Comparison of ENCODE assay signal across 20 cellular contexts in the genomic region with DNA sequence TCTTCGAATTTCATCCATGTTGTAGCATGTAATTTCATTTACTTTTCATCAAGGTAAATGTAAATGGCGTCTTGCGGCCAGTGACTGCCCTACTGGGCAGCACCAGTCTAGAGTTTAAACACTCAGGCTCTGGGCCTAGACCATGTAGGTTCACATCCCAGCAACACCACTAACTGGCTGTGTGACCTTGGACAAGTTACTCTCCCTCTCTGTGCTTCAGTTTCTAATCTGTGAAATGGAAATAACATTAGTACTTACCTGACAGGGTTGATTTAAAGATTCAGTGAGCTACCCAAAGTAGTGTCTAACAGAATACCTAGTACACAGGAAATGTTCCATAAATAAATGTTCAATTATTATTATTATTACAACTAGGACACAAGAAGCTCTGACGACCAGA. TPM values are rescaled to one million over a fixed set of nuclear protein-coding genes. Genes with fewer than 3 reads are reported as not detected.
DNase-seq lines count a peak whose midpoint lies in the region; ATAC-seq, FAIRE-seq and TF ChIP-seq lines count a peak whose summit lies in the region.
"Had no signal": no experiment of that assay in that cellular context is flagged by ENCODE, and none has a peak within 500 bp of the region (broad histone marks: within the 10 kb centered on the region; RNA-seq: fewer than 3 reads in every experiment).

No MANE protein-coding gene starts in this region.

- H3K9ac ChIP-seq in HepG2 (ENCODE audit: insufficient read depth, low read depth, low read length): no peak overlapping the region
- H3K9ac ChIP-seq in K562 (ENCODE audit: insufficient read depth in 1 of 2, low read depth in 2 of 2, low read length in 2 of 2): no peak overlapping the region
- H3K9ac ChIP-seq: BLaER1 treated with 17β-estradiol and CSF1 and Interleukin-3, amounts not matched to agents 10 nM and 100 nM had no signal

- no peak for FAIRE-seq in HepG2 (lab: Jason Lieb, UNC)
- FAIRE-seq in K562 (lab: Jason Lieb, UNC): no peak
- FAIRE-seq: A549, D721Med, G401.6, GM18507 had no signal

- H3K9me3 ChIP-seq in HepG2 (ENCODE audit: low read length) (no peaks in the 10 kb centered on the region), right lobe of liver (no peaks in the 10 kb centered on the region), K562 (replicated peaks; ENCODE audit: control insufficient read depth, insufficient read depth, low read depth, low read length) (no peaks in the 10 kb centered on the region)
- H3K9me3 ChIP-seq: A549; BLaER1 treated with 17β-estradiol and CSF1 and Interleukin-3, amounts not matched to agents 10 nM and 100 nM; Caco-2 had no signal

- H3K79me2 ChIP-seq in HepG2 (ENCODE audit: insufficient read depth, low read length) (no peaks in the 10 kb centered on the region), K562 (ENCODE audit: control insufficient read depth, insufficient read depth, low read length) (no peaks in the 10 kb centered on the region)

- no peak for TF ChIP-seq POLR2A in HepG2 (IDR thresholded peaks at IDR 0.05; ENCODE audit: insufficient read depth in 1 of 2, low read depth in 2 of 2, low read length in 2 of 2)
- no peak for TF ChIP-seq POLR2A in right lobe of liver (IDR thresholded peaks at IDR 0.05)
- TF ChIP-seq POLR2A in K562 (conservative IDR thresholded peaks at IDR 0.05): no peak

- POLR2A ChIA-PET in HepG2 (lab: Yijun Ruan, JAX) (no interaction called here), K562 (lab: Yijun Ruan, JAX) (no interaction called here)

- TF ChIP-seq CTCF in HepG2 (CRISPR knock-in tag; IDR thresholded peaks at IDR 0.05) (no peak), right lobe of liver (IDR thresholded peaks at IDR 0.05) (no peak), K562 (IDR thresholded peaks at IDR 0.05 in 2 of 3, conservative IDR thresholded peaks at IDR 0.05 in 1 of 3; ENCODE audit: insufficient read depth in 2 of 3, low read depth in 1 of 3, low read length in 3 of 3) (no peak)

- no peak for DNase-seq in HepG2 (ENCODE audit: low spot score)
- no peak for DNase-seq in right lobe of liver
- no peak for DNase-seq in K562 (ENCODE audit: extremely low read depth in 1 of 4, low spot score in 3 of 4)
- DNase-seq in mesenteric fat pad (ENCODE audit: low spot score): no peak
- DNase-seq in LoVo (ENCODE audit: low spot score): no peak
- DNase-seq: AML-193; Caco-2; Calu3; CD4-positive, alpha-beta T cell; CD8-positive, alpha-beta T cell; DMS79 treated with DMSO at 0.1 percent for 48 hours; GF-D8 had no signal

- CTCF ChIA-PET in HepG2 (lab: Yijun Ruan, JAX; ENCODE audit: low intra/inter-chr PET ratio, low total read pairs) (no interaction called here), K562 (lab: Yijun Ruan, JAX; ENCODE audit: low intra/inter-chr PET ratio) (no interaction called here)

- H4K20me1 ChIP-seq in HepG2 (ENCODE audit: insufficient read depth, low read length): no peaks in the 10 kb centered on the region
- H4K20me1 ChIP-seq in K562 (replicated peaks; ENCODE audit: control insufficient read depth, insufficient read depth, low read length): peaks cover 26% of the 10 kb centered on the region
- H4K20me1 ChIP-seq: BLaER1 treated with 17β-estradiol and CSF1 and Interleukin-3, amounts not matched to agents 10 nM and 100 nM had no signal

- no peaks in the 10 kb centered on the region for H3K4me1 ChIP-seq in HepG2 (ENCODE audit: insufficient read depth, low read length)
- no peaks in the 10 kb centered on the region for H3K4me1 ChIP-seq in right lobe of liver
- peaks cover 12 to 19% of the 10 kb centered on the region in 2 experiments for H3K4me1 ChIP-seq in K562 (replicated peaks in 1 of 2; ENCODE audit: control insufficient read depth in 2 of 2, insufficient read depth in 2 of 2, low read length in 2 of 2)
- H3K4me1 ChIP-seq: A549 had no signal

- no TSS peak for BruUV-seq in HepG2 (replicated peaks; lab: Mats Ljungman, UMichigan)
- BruUV-seq in K562 (replicated peaks; lab: Mats Ljungman, UMichigan): no TSS peak

- H3K4me3 ChIP-seq in HepG2 (replicated peaks in 1 of 3; ENCODE audit: insufficient read depth in 1 of 3, low read depth in 2 of 3, low read length in 3 of 3) (no peak overlapping the region), right lobe of liver (no peak overlapping the region), K562 (no peak overlapping the region)
- H3K4me3 ChIP-seq: A549; BLaER1 treated with 17β-estradiol and CSF1 and Interleukin-3, amounts not matched to agents 10 nM and 100 nM had no signal

- H3K9me1 ChIP-seq in K562 (ENCODE audit: control insufficient read depth, insufficient read depth, low read length): peaks cover 3% of the 10 kb centered on the region

- no peak for TF ChIP-seq RAD21 in HepG2 (CRISPR knock-in tag; IDR thresholded peaks at IDR 0.05)
- no peak for TF ChIP-seq RAD21 in K562 (CRISPR knock-in tag; conservative IDR thresholded peaks at IDR 0.05 in 1 of 2, IDR thresholded peaks at IDR 0.05 in 1 of 2)

- H3K27me3 ChIP-seq in HepG2 (ENCODE audit: control insufficient read depth in 1 of 2, insufficient read depth in 2 of 2, low read length in 2 of 2) (peaks cover 6 to 55% of the 10 kb centered on the region in 2 experiments), right lobe of liver (no peaks in the 10 kb centered on the region), K562 (ENCODE audit: control insufficient read depth in 2 of 2, insufficient read depth in 2 of 2, low read length in 2 of 2) (peaks cover 4 to 41% of the 10 kb centered on the region in 2 experiments; a peak in 3 of 5 replicates)
- H3K27me3 ChIP-seq: BLaER1 treated with 17β-estradiol and CSF1 and Interleukin-3, amounts not matched to agents 10 nM and 100 nM had no signal

- no peak for TF ChIP-seq EP300 in HepG2 (IDR thresholded peaks at IDR 0.05; ENCODE audit: low read depth in 2 of 2, low read length in 2 of 2)
- TF ChIP-seq EP300 in HepG2 (CRISPR knock-in tag; IDR thresholded peaks at IDR 0.05; ENCODE audit: borderline replicate concordance): no peak
- TF ChIP-seq EP300 in K562 (IDR thresholded peaks at IDR 0.05; ENCODE audit: low read length): no peak

- no peak overlapping the region for H3K27ac ChIP-seq in HepG2 (ENCODE audit: extremely low read length, insufficient read depth, low read length)
- H3K27ac ChIP-seq in right lobe of liver: no peak overlapping the region
- H3K27ac ChIP-seq in K562 (ENCODE audit: extremely low read depth, low read depth, low read length): no peak overlapping the region
- H3K27ac ChIP-seq: 22Rv1; A549; BLaER1 treated with 17β-estradiol and CSF1 and Interleukin-3, amounts not matched to agents 10 nM and 100 nM; C4-2B had no signal

- H3K4me2 ChIP-seq in HepG2 (ENCODE audit: low read depth, low read length) (no peak overlapping the region), K562 (ENCODE audit: insufficient read depth, low read length) (no peak overlapping the region)
- H3K4me2 ChIP-seq: A549 had no signal

- H2AFZ ChIP-seq in HepG2 (ENCODE audit: low read length) (no peak overlapping the region), K562 (ENCODE audit: low read depth, low read length) (no peak overlapping the region)

- in situ Hi-C loops in HepG2 (cut with HindIII; ENCODE audit: extremely low pct_ligation_motif_present, low pct_unique_long_range_greater_than_20kb): no loop called here
- in situ Hi-C loops in K562 (cut with MboI): no loop called here

- H3K36me3 ChIP-seq in HepG2 (replicated peaks in 1 of 2; ENCODE audit: control insufficient read depth in 1 of 2, insufficient read depth in 2 of 2, low read length in 2 of 2) (no peaks in the 10 kb centered on the region), right lobe of liver (no peaks in the 10 kb centered on the region), K562 (ENCODE audit: control insufficient read depth, insufficient read depth, low read length) (no peaks in the 10 kb centered on the region)
- H3K36me3 ChIP-seq: BLaER1 treated with 17β-estradiol and CSF1 and Interleukin-3, amounts not matched to agents 10 nM and 100 nM had no signal

- intact Hi-C loops in HepG2 (cut with micrococcal nuclease; ENCODE audit: unreplicated experiment) (no loop called here), right lobe of liver (cut with DNase I) (no loop called here), K562 (cut with micrococcal nuclease) (no loop called here)

- ATAC-seq in HepG2 (no peak), right lobe of liver (no peak), K562 (no peak)
- ATAC-seq: A549; CD8-positive, alpha-beta T cell had no signal

- 18% methylated on average over 4 of the region's 4 CpGs for WGBS in HepG2 (ENCODE audit: low lambda C conversion rate)
- 73% methylated on average over 4 of the region's 4 CpGs for WGBS in right lobe of liver (ENCODE audit: insufficient coverage, low coverage, low lambda C conversion rate, missing lambda C conversion rate)
- 11% methylated on average over 4 of the region's 4 CpGs for WGBS in K562 (ENCODE audit: insufficient coverage, low coverage, missing lambda C conversion rate)

RNA-seq across cellular contexts. Expression of gene PDRG1, which starts 29.3 kb away (rescaled TPM):
- total RNA-seq in HepG2 (2016; rRNA removed; fragmentation: Illumina TruSeq; extraction: Trizol): 16.6 and 22.1 TPM in 2 replicates
- 5.1 and 5.7 TPM in 2 replicates for total RNA-seq in HepG2 (2016; cell fraction: cytosol; rRNA removed; fragmentation: Illumina TruSeq; extraction: Trizol; ENCODE audit: low read depth)
- total RNA-seq in HepG2 (2016; cell fraction: insoluble cytoplasmic fraction; rRNA removed; fragmentation: Illumina TruSeq; extraction: Trizol): 16.1 and 23.7 TPM in 2 replicates
- total RNA-seq in HepG2 (2016; cell fraction: membrane; rRNA removed; fragmentation: Illumina TruSeq; extraction: Trizol): 12.0 and 13.1 TPM in 2 replicates
- 8.3 and 9.7 TPM in 2 replicates for total RNA-seq in HepG2 (2016; cell fraction: nucleus; rRNA removed; fragmentation: Illumina TruSeq; extraction: Trizol)
- 18.0 and 20.2 TPM in 2 replicates for polyA plus RNA-seq in HepG2 (2011; rRNA removed)
- 19.4 and 20.2 TPM in 2 replicates for polyA plus RNA-seq in HepG2 (2011; cell fraction: cytosol; rRNA removed)
- polyA plus RNA-seq in HepG2 (2011; cell fraction: nucleus; rRNA removed): 11.2 and 13.9 TPM in 2 replicates
- polyA plus RNA-seq in HepG2 (2012): 15.0 and 15.5 TPM in 2 replicates
- 6.4 and 6.6 TPM in 2 replicates for polyA plus RNA-seq in HepG2 (2016; cell fraction: cytosol; fragmentation: Illumina TruSeq; extraction: Trizol; ENCODE audit: low read depth)
- polyA plus RNA-seq in HepG2 (2016; cell fraction: insoluble cytoplasmic fraction; fragmentation: Illumina TruSeq; extraction: Trizol; ENCODE audit: low read depth): 34.8 and 36.2 TPM in 2 replicates
- polyA plus RNA-seq in HepG2 (2016; cell fraction: membrane; fragmentation: Illumina TruSeq; extraction: Trizol; ENCODE audit: low read depth): 11.1 and 11.7 TPM in 2 replicates
- 20.9 and 21.7 TPM in 2 replicates for polyA plus RNA-seq in HepG2 (2016; cell fraction: nucleus; fragmentation: Illumina TruSeq; extraction: Trizol; ENCODE audit: insufficient read depth, low read depth)
- 3.7 and 8.1 TPM in 2 replicates for polyA minus RNA-seq in HepG2 (2011; rRNA and poly(A)+ RNA removed; ENCODE audit: low replicate concordance)
- polyA minus RNA-seq in HepG2 (2011; cell fraction: cytosol; rRNA and poly(A)+ RNA removed): 3.5 and 4.6 TPM in 2 replicates
- polyA minus RNA-seq in HepG2 (2011; cell fraction: nucleus; rRNA and poly(A)+ RNA removed): 5.8 and 6.6 TPM in 2 replicates
- 1 to 10 TPM; 4.5 to 6.6 (median 4.9) TPM for total RNA-seq in right lobe of liver
- 7.2 and 10.9 TPM in 2 replicates for total RNA-seq in K562 (2011; cell fraction: chromatin; rRNA removed; ENCODE audit: low replicate concordance)
- total RNA-seq in K562 (2011; cell fraction: nucleolus; rRNA removed): 8.9 and 9.8 TPM in 2 replicates
- total RNA-seq in K562 (2011; cell fraction: nucleoplasm; rRNA removed): 10.8 and 12.4 TPM in 2 replicates
- total RNA-seq in K562 (2014; rRNA removed): 19.9 and 22.2 TPM in 2 replicates
- 11.6 and 12.6 TPM in 2 replicates for total RNA-seq in K562 (2014; rRNA removed; fragmentation: Illumina TruSeq; extraction: Trizol)
- 13.4 and 14.1 TPM in 2 replicates for total RNA-seq in K562 (2015; rRNA removed; fragmentation: Illumina TruSeq; extraction: Trizol)
- total RNA-seq in K562 (2021): 25.2 and 26.1 TPM in 2 replicates
- 24.8 and 27.8 TPM in 2 replicates for polyA plus RNA-seq in K562 (2011; rRNA removed)
- 23.2 and 23.9 TPM in 2 replicates for polyA plus RNA-seq in K562 (2011; cell fraction: cytosol; rRNA removed)
- polyA plus RNA-seq in K562 (2011; cell fraction: nucleus; rRNA removed): 13.6 and 15.4 TPM in 2 replicates
- 20.8 and 24.1 TPM in 2 replicates for polyA plus RNA-seq in K562 (2012)
- 23.4 and 24.6 TPM in 2 replicates for polyA plus RNA-seq in K562 (2014; fragmentation: Illumina TruSeq; extraction: Trizol)
- polyA plus RNA-seq in K562 (2014; fragmentation: Nextera tagmentation; extraction: Ambion mirVana): 10 to 100 TPM; 38.5 to 58.6 TPM
- polyA plus RNA-seq in K562 (2014; rRNA removed): 31.6 and 32.2 TPM in 2 replicates
- polyA minus RNA-seq in K562 (2011; rRNA and poly(A)+ RNA removed): 6.9 and 8.1 TPM in 2 replicates
- 6.5 TPM in 2 replicates for polyA minus RNA-seq in K562 (2011; cell fraction: cytosol; rRNA and poly(A)+ RNA removed)
- polyA minus RNA-seq in K562 (2011; cell fraction: nucleus; rRNA and poly(A)+ RNA removed): 4.8 and 5.6 TPM in 2 replicates
- total RNA-seq in mesenteric fat pad: 5.9 TPM

RNA-seq across cellular contexts. Expression of gene XKR7, which starts 45.4 kb away (rescaled TPM):
- total RNA-seq in HepG2 (2016; rRNA removed; fragmentation: Illumina TruSeq; extraction: Trizol): not detected in 2 replicates
- total RNA-seq in HepG2 (2016; cell fraction: cytosol; rRNA removed; fragmentation: Illumina TruSeq; extraction: Trizol; ENCODE audit: low read depth): not detected in 2 replicates
- not detected in 2 replicates for total RNA-seq in HepG2 (2016; cell fraction: insoluble cytoplasmic fraction; rRNA removed; fragmentation: Illumina TruSeq; extraction: Trizol)
- total RNA-seq in HepG2 (2016; cell fraction: membrane; rRNA removed; fragmentation: Illumina TruSeq; extraction: Trizol): not detected in 2 replicates
- total RNA-seq in HepG2 (2016; cell fraction: nucleus; rRNA removed; fragmentation: Illumina TruSeq; extraction: Trizol): not detected in 2 replicates
- polyA plus RNA-seq in HepG2 (2011; rRNA removed): not detected in 2 replicates
- not detected in 2 replicates for polyA plus RNA-seq in HepG2 (2011; cell fraction: cytosol; rRNA removed)
- not detected in 2 replicates for polyA plus RNA-seq in HepG2 (2011; cell fraction: nucleus; rRNA removed)
- not detected in 2 replicates for polyA plus RNA-seq in HepG2 (2012)
- polyA plus RNA-seq in HepG2 (2016; cell fraction: cytosol; fragmentation: Illumina TruSeq; extraction: Trizol; ENCODE audit: low read depth): not detected in 2 replicates
- not detected in 2 replicates for polyA plus RNA-seq in HepG2 (2016; cell fraction: insoluble cytoplasmic fraction; fragmentation: Illumina TruSeq; extraction: Trizol; ENCODE audit: low read depth)
- polyA plus RNA-seq in HepG2 (2016; cell fraction: membrane; fragmentation: Illumina TruSeq; extraction: Trizol; ENCODE audit: low read depth): not detected in 2 replicates
- not detected in 2 replicates for polyA plus RNA-seq in HepG2 (2016; cell fraction: nucleus; fragmentation: Illumina TruSeq; extraction: Trizol; ENCODE audit: insufficient read depth, low read depth)
- polyA minus RNA-seq in HepG2 (2011; rRNA and poly(A)+ RNA removed; ENCODE audit: low replicate concordance): 0.02 TPM in 1 of 2 replicates, not detected in the other
- polyA minus RNA-seq in HepG2 (2011; cell fraction: cytosol; rRNA and poly(A)+ RNA removed): not detected in 2 replicates
- polyA minus RNA-seq in HepG2 (2011; cell fraction: nucleus; rRNA and poly(A)+ RNA removed): not detected in 2 replicates
- total RNA-seq in right lobe of liver: not detected
- total RNA-seq in K562 (2011; cell fraction: chromatin; rRNA removed; ENCODE audit: low replicate concordance): not detected in 2 replicates
- total RNA-seq in K562 (2011; cell fraction: nucleolus; rRNA removed): not detected in 2 replicates
- total RNA-seq in K562 (2011; cell fraction: nucleoplasm; rRNA removed): not detected in 2 replicates
- not detected in 2 replicates for total RNA-seq in K562 (2014; rRNA removed)
- not detected in 2 replicates for total RNA-seq in K562 (2014; rRNA removed; fragmentation: Illumina TruSeq; extraction: Trizol)
- not detected in 2 replicates for total RNA-seq in K562 (2015; rRNA removed; fragmentation: Illumina TruSeq; extraction: Trizol)
- total RNA-seq in K562 (2021): 0.02 TPM in 1 of 2 replicates, not detected in the other
- not detected in 2 replicates for polyA plus RNA-seq in K562 (2011; rRNA removed)
- under 0.01 TPM in 1 of 2 replicates, not detected in the other for polyA plus RNA-seq in K562 (2011; cell fraction: cytosol; rRNA removed)
- polyA plus RNA-seq in K562 (2011; cell fraction: nucleus; rRNA removed): not detected in 2 replicates
- polyA plus RNA-seq in K562 (2012): not detected in 2 replicates
- polyA plus RNA-seq in K562 (2014; fragmentation: Illumina TruSeq; extraction: Trizol): not detected in 2 replicates
- not detected for polyA plus RNA-seq in K562 (2014; fragmentation: Nextera tagmentation; extraction: Ambion mirVana)
- not detected in 2 replicates for polyA plus RNA-seq in K562 (2014; rRNA removed)
- not detected in 2 replicates for polyA minus RNA-seq in K562 (2011; rRNA and poly(A)+ RNA removed)
- polyA minus RNA-seq in K562 (2011; cell fraction: cytosol; rRNA and poly(A)+ RNA removed): not detected in 2 replicates
- not detected in 2 replicates for polyA minus RNA-seq in K562 (2011; cell fraction: nucleus; rRNA and poly(A)+ RNA removed)
- total RNA-seq in mesenteric fat pad: not detected
- total RNA-seq: A172; Caco-2; Calu3; CD4-positive, alpha-beta T cell; CD8-positive, alpha-beta T cell had no signal

RNA-seq across cellular contexts. Expression of gene TTLL9, which starts 52.2 kb away (rescaled TPM):
- not detected in 2 replicates for total RNA-seq in HepG2 (2016; rRNA removed; fragmentation: Illumina TruSeq; extraction: Trizol)
- not detected in 2 replicates for total RNA-seq in HepG2 (2016; cell fraction: cytosol; rRNA removed; fragmentation: Illumina TruSeq; extraction: Trizol; ENCODE audit: low read depth)
- total RNA-seq in HepG2 (2016; cell fraction: insoluble cytoplasmic fraction; rRNA removed; fragmentation: Illumina TruSeq; extraction: Trizol): not detected in 2 replicates
- total RNA-seq in HepG2 (2016; cell fraction: membrane; rRNA removed; fragmentation: Illumina TruSeq; extraction: Trizol): not detected in 2 replicates
- not detected in 2 replicates for total RNA-seq in HepG2 (2016; cell fraction: nucleus; rRNA removed; fragmentation: Illumina TruSeq; extraction: Trizol)
- 0.05 TPM in 1 of 2 replicates, not detected in the other for polyA plus RNA-seq in HepG2 (2011; rRNA removed)
- not detected in 2 replicates for polyA plus RNA-seq in HepG2 (2011; cell fraction: cytosol; rRNA removed)
- polyA plus RNA-seq in HepG2 (2011; cell fraction: nucleus; rRNA removed): 0.14 TPM in 1 of 2 replicates, not detected in the other
- polyA plus RNA-seq in HepG2 (2012): not detected in 2 replicates
- polyA plus RNA-seq in HepG2 (2016; cell fraction: cytosol; fragmentation: Illumina TruSeq; extraction: Trizol; ENCODE audit: low read depth): not detected in 2 replicates
- polyA plus RNA-seq in HepG2 (2016; cell fraction: insoluble cytoplasmic fraction; fragmentation: Illumina TruSeq; extraction: Trizol; ENCODE audit: low read depth): not detected in 2 replicates
- polyA plus RNA-seq in HepG2 (2016; cell fraction: membrane; fragmentation: Illumina TruSeq; extraction: Trizol; ENCODE audit: low read depth): not detected in 2 replicates
- not detected in 2 replicates for polyA plus RNA-seq in HepG2 (2016; cell fraction: nucleus; fragmentation: Illumina TruSeq; extraction: Trizol; ENCODE audit: insufficient read depth, low read depth)
- polyA minus RNA-seq in HepG2 (2011; rRNA and poly(A)+ RNA removed; ENCODE audit: low replicate concordance): not detected in 2 replicates
- not detected in 2 replicates for polyA minus RNA-seq in HepG2 (2011; cell fraction: cytosol; rRNA and poly(A)+ RNA removed)
- polyA minus RNA-seq in HepG2 (2011; cell fraction: nucleus; rRNA and poly(A)+ RNA removed): not detected in 2 replicates
- total RNA-seq in right lobe of liver: not detected
- total RNA-seq in K562 (2011; cell fraction: chromatin; rRNA removed; ENCODE audit: low replicate concordance): not detected in 2 replicates
- not detected in 2 replicates for total RNA-seq in K562 (2011; cell fraction: nucleolus; rRNA removed)
- not detected in 2 replicates for total RNA-seq in K562 (2011; cell fraction: nucleoplasm; rRNA removed)
- not detected in 2 replicates for total RNA-seq in K562 (2014; rRNA removed)
- total RNA-seq in K562 (2014; rRNA removed; fragmentation: Illumina TruSeq; extraction: Trizol): not detected in 2 replicates
- not detected in 2 replicates for total RNA-seq in K562 (2015; rRNA removed; fragmentation: Illumina TruSeq; extraction: Trizol)
- total RNA-seq in K562 (2021): not detected in 2 replicates
- not detected in 2 replicates for polyA plus RNA-seq in K562 (2011; rRNA removed)
- not detected in 2 replicates for polyA plus RNA-seq in K562 (2011; cell fraction: cytosol; rRNA removed)
- polyA plus RNA-seq in K562 (2011; cell fraction: nucleus; rRNA removed): not detected in 2 replicates
- not detected in 2 replicates for polyA plus RNA-seq in K562 (2012)
- polyA plus RNA-seq in K562 (2014; fragmentation: Illumina TruSeq; extraction: Trizol): not detected in 2 replicates
- polyA plus RNA-seq in K562 (2014; fragmentation: Nextera tagmentation; extraction: Ambion mirVana): under 1 TPM in 1 of 2 experiments, not detected in 1; 0.06 TPM
- polyA plus RNA-seq in K562 (2014; rRNA removed): 0.07 TPM in 1 of 2 replicates, not detected in the other
- not detected in 2 replicates for polyA minus RNA-seq in K562 (2011; rRNA and poly(A)+ RNA removed)
- polyA minus RNA-seq in K562 (2011; cell fraction: cytosol; rRNA and poly(A)+ RNA removed): not detected in 2 replicates
- not detected in 2 replicates for polyA minus RNA-seq in K562 (2011; cell fraction: nucleus; rRNA and poly(A)+ RNA removed)
- 0.13 TPM for total RNA-seq in mesenteric fat pad
- total RNA-seq: Caco-2; Calu3; CD4-positive, alpha-beta T cell; CD8-positive, alpha-beta T cell had no signal

RNA-seq across cellular contexts. Expression of gene DUSP15, which starts 52.3 kb away (rescaled TPM):
- total RNA-seq in HepG2 (2016; rRNA removed; fragmentation: Illumina TruSeq; extraction: Trizol) (0.18 and 0.93 TPM in 2 replicates), right lobe of liver (1 to 10 TPM in 1 of 6 experiments, under 1 TPM in 2, not detected in 3; 0.22 to 1.1 (median 0.42) TPM), K562 (2014; rRNA removed) (not detected in 2 replicates), K562 (2014; rRNA removed; fragmentation: Illumina TruSeq; extraction: Trizol) (not detected in 2 replicates), K562 (2015; rRNA removed; fragmentation: Illumina TruSeq; extraction: Trizol) (not detected in 2 replicates), K562 (2021) (not detected in 2 replicates), mesenteric fat pad (0.77 TPM)
- 1.1 TPM in 2 replicates for total RNA-seq in HepG2 (2016; cell fraction: cytosol; rRNA removed; fragmentation: Illumina TruSeq; extraction: Trizol; ENCODE audit: low read depth)
- total RNA-seq in HepG2 (2016; cell fraction: insoluble cytoplasmic fraction; rRNA removed; fragmentation: Illumina TruSeq; extraction: Trizol): 0.37 and 0.69 TPM in 2 replicates
- 0.93 and 1.2 TPM in 2 replicates for total RNA-seq in HepG2 (2016; cell fraction: membrane; rRNA removed; fragmentation: Illumina TruSeq; extraction: Trizol)
- 0.43 and 1.6 TPM in 2 replicates for total RNA-seq in HepG2 (2016; cell fraction: nucleus; rRNA removed; fragmentation: Illumina TruSeq; extraction: Trizol)
- polyA plus RNA-seq in HepG2 (2011; rRNA removed) (0.17 and 0.46 TPM in 2 replicates), K562 (2011; rRNA removed) (not detected in 2 replicates), K562 (2014; fragmentation: Illumina TruSeq; extraction: Trizol) (not detected in 2 replicates), K562 (2014; fragmentation: Nextera tagmentation; extraction: Ambion mirVana) (not detected), K562 (2014; rRNA removed) (0.34 and 0.66 TPM in 2 replicates)
- polyA plus RNA-seq in HepG2 (2011; cell fraction: cytosol; rRNA removed): 0.60 and 0.79 TPM in 2 replicates
- 0.95 and 1.2 TPM in 2 replicates for polyA plus RNA-seq in HepG2 (2011; cell fraction: nucleus; rRNA removed)
- polyA plus RNA-seq in HepG2 (2012): 0.50 and 0.83 TPM in 2 replicates
- polyA plus RNA-seq in HepG2 (2016; cell fraction: cytosol; fragmentation: Illumina TruSeq; extraction: Trizol; ENCODE audit: low read depth): 0.60 and 1.1 TPM in 2 replicates
- polyA plus RNA-seq in HepG2 (2016; cell fraction: insoluble cytoplasmic fraction; fragmentation: Illumina TruSeq; extraction: Trizol; ENCODE audit: low read depth): 0.47 and 1.2 TPM in 2 replicates
- polyA plus RNA-seq in HepG2 (2016; cell fraction: membrane; fragmentation: Illumina TruSeq; extraction: Trizol; ENCODE audit: low read depth): 0.72 and 1.1 TPM in 2 replicates
- polyA plus RNA-seq in HepG2 (2016; cell fraction: nucleus; fragmentation: Illumina TruSeq; extraction: Trizol; ENCODE audit: insufficient read depth, low read depth): 0.88 and 1.7 TPM in 2 replicates
- 0.56 TPM in 1 of 2 replicates, not detected in the other for polyA minus RNA-seq in HepG2 (2011; rRNA and poly(A)+ RNA removed; ENCODE audit: low replicate concordance)
- polyA minus RNA-seq in HepG2 (2011; cell fraction: cytosol; rRNA and poly(A)+ RNA removed): not detected in 2 replicates
- 0.87 TPM in 1 of 2 replicates, not detected in the other for polyA minus RNA-seq in HepG2 (2011; cell fraction: nucleus; rRNA and poly(A)+ RNA removed)
- 0.53 TPM in 1 of 2 replicates, not detected in the other for total RNA-seq in K562 (2011; cell fraction: chromatin; rRNA removed; ENCODE audit: low replicate concordance)
- total RNA-seq in K562 (2011; cell fraction: nucleolus; rRNA removed): 0.33 and 0.39 TPM in 2 replicates
- 0.29 and 0.84 TPM in 2 replicates for total RNA-seq in K562 (2011; cell fraction: nucleoplasm; rRNA removed)
- polyA plus RNA-seq in K562 (2011; cell fraction: cytosol; rRNA removed): 0.09 and 0.16 TPM in 2 replicates
- 0.15 and 0.28 TPM in 2 replicates for polyA plus RNA-seq in K562 (2011; cell fraction: nucleus; rRNA removed)
- polyA plus RNA-seq in K562 (2012): 0.22 TPM in 1 of 2 replicates, not detected in the other
- polyA minus RNA-seq in K562 (2011; rRNA and poly(A)+ RNA removed): not detected in 2 replicates
- not detected in 2 replicates for polyA minus RNA-seq in K562 (2011; cell fraction: cytosol; rRNA and poly(A)+ RNA removed)
- polyA minus RNA-seq in K562 (2011; cell fraction: nucleus; rRNA and poly(A)+ RNA removed): not detected in 2 replicates
- total RNA-seq: Calu3; CD4-positive, alpha-beta T cell; CD8-positive, alpha-beta T cell had no signal

Comparison
In these comparisons a context has a peak if more than half of its experiments do, and no peak if none do; other contexts are left out.
1. Of the 241 proteins assayed by ChIP-seq in both HepG2 and K562: peak only in HepG2: none; only in K562: HDAC2 and ZFP36; in both: none; in neither: 239.